Comparison of ENCODE assay signal across 21 cellular contexts in the genomic region with DNA sequence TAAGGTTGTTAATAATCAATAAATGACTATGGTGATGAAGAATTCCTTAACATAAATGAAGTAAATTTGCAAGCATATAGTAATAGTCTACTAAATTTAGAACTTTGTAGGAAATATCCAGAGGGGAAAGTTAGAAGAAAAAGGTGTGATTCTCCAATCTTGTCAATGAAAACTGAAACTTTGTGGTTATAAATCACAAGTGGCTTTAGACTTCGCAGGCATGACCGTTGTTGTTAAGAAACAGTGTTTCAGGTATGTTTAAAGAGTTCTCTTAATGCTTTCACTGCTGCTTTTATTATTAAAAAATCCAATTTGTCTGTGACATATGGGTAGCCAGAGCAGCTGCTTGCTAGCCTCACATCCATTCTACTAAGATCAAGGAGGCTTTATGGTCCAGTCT.
DNase-seq lines count a peak whose midpoint lies in the region; ATAC-seq lines count a peak whose summit lies in the region.
"Had no signal": no experiment of that assay in that cellular context is flagged by ENCODE, and none has a peak within 500 bp of the region (broad histone marks: within the 10 kb centered on the region; RNA-seq: fewer than 3 reads in every experiment).

No MANE protein-coding gene starts in this region.

- peak; percentile 42 for ATAC-seq in HG02973 (IDR thresholded peaks at IDR 0.05; ENCODE audit: unreplicated experiment)
- ATAC-seq in HG03520 (IDR thresholded peaks at IDR 0.05; ENCODE audit: unreplicated experiment) = peak; percentile 64
- no peak for ATAC-seq in GM19023 (IDR thresholded peaks at IDR 0.05; ENCODE audit: unreplicated experiment)
- no peak for ATAC-seq in GM21576 (IDR thresholded peaks at IDR 0.05; ENCODE audit: unreplicated experiment)
- ATAC-seq in stimulated activated naive B cell treated with anti-CD40 and anti-IgM and Interleukin-4, amounts not matched to agents 10 μg/mL and 1 μg/mL and 100 μg/mL, for 72 hours (replicated peaks) = no peak

- H3K4me1 Mint-ChIP-seq in stimulated activated naive B cell treated with anti-CD40 and anti-IgM and Interleukin-4, amounts not matched to agents 10 μg/mL and 1 μg/mL and 100 μg/mL, for 72 hours = no peaks in the 10 kb centered on the region
- H3K4me1 Mint-ChIP-seq: B cell had no signal

- peaks cover 8 to 14% of the 10 kb centered on the region in 2 donors for H3K9me3 Mint-ChIP-seq in stimulated activated naive B cell treated with anti-CD40 and anti-IgM and Interleukin-4, amounts not matched to agents 10 μg/mL and 1 μg/mL and 100 μg/mL, for 72 hours

- DNase-seq in NCI-H82 treated with DMSO at 0.1 percent for 48 hours (lab: John Stamatoyannopoulos, UW; ENCODE audit: unreplicated experiment) = peak; percentile 2
- DNase-seq in NCI-H82 (lab: John Stamatoyannopoulos, UW) = no peak
- no peak for DNase-seq in stimulated activated naive B cell treated with anti-CD40 and anti-IgM and Interleukin-4, amounts not matched to agents 10 μg/mL and 1 μg/mL and 100 μg/mL, for 72 hours
- no peak for DNase-seq in NK-92 (lab: John Stamatoyannopoulos, UW; ENCODE audit: unreplicated experiment)
- DNase-seq: CD4-positive, alpha-beta T cell; GM23248; HCEC 1CT; MG63; NCI-H1092 treated with DMSO at 0.1 percent for 48 hours; NCI-H2081 treated with DMSO at 0.1 percent for 48 hours; NCI-H2227 treated with DMSO at 0.1 percent for 48 hours; NCI-H524; NK-92 treated with Interleukin-12 subunit alpha and Interleukin-12 subunit beta, amount 100 ng/mL, for 24 hours; SHP77; SK-N-SH; T-helper 1 cell had no signal

- no peaks in the 10 kb centered on the region for H3K27me3 Mint-ChIP-seq in stimulated activated naive B cell treated with anti-CD40 and anti-IgM and Interleukin-4, amounts not matched to agents 10 μg/mL and 1 μg/mL and 100 μg/mL, for 72 hours
- H3K27me3 Mint-ChIP-seq: B cell; CD4-positive, alpha-beta T cell had no signal

- no peak overlapping the region for H3K4me3 Mint-ChIP-seq in stimulated activated naive B cell treated with anti-CD40 and anti-IgM and Interleukin-4, amounts not matched to agents 10 μg/mL and 1 μg/mL and 100 μg/mL, for 72 hours
- H3K4me3 Mint-ChIP-seq: B cell; CD4-positive, alpha-beta T cell had no signal

- H3K27ac Mint-ChIP-seq in stimulated activated naive B cell treated with anti-CD40 and anti-IgM and Interleukin-4, amounts not matched to agents 10 μg/mL and 1 μg/mL and 100 μg/mL, for 72 hours = no peak overlapping the region
- H3K27ac Mint-ChIP-seq: B cell; CD4-positive, alpha-beta T cell had no signal

- peaks cover 0 to 3% of the 10 kb centered on the region in 2 donors for H3K36me3 Mint-ChIP-seq in stimulated activated naive B cell treated with anti-CD40 and anti-IgM and Interleukin-4, amounts not matched to agents 10 μg/mL and 1 μg/mL and 100 μg/mL, for 72 hours

Comparison
In these comparisons a context has a peak if more than half of its experiments do, and no peak if none do; other contexts are left out.
1. ATAC-seq: peak in HG02973 (single experiment) and HG03520 (single experiment); none in GM19023 (single experiment), GM21576 (single experiment) and stimulated activated naive B cell treated with anti-CD40 and anti-IgM and Interleukin-4, amounts not matched to agents 10 μg/mL and 1 μg/mL and 100 μg/mL, for 72 hours (0 of 2).